Comparison of ENCODE assay signal across 1 cellular context in the genomic region with DNA sequence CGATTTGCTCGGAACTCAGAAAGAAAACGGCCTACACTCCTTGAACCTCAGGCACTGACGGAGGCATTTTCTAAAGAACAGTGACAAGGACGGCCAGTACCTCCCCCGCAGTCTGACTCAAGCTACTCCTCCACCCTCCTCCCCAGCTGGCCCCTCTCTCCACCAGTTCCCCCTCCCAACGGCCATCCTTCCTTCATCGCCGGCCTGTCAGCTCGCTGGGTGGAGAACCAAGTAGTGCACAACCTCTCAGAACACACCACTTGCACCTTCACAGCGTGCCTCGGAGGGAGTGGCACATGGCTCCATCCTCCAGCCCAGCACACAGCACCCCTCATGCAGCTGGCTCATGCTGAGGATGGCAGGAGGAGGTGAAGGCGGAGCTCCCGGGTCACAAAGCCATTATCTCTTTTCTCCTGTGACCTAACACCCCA.
A peak's percentile ranks its signal among the peaks of the same experiment; 100 is the strongest.
TF ChIP-seq lines count a peak whose summit lies in the region.

No MANE protein-coding gene starts in this region.

TF ChIP-seq in K562, 482 proteins besides CTCF, POLR2A, EP300 and RAD21 (continued from another document and continues in another):
- TF ChIP-seq, protein P1, sequence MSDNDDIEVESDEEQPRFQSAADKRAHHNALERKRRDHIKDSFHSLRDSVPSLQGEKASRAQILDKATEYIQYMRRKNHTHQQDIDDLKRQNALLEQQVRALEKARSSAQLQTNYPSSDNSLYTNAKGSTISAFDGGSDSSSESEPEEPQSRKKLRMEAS (CRISPR knock-in tag; IDR thresholded peaks at IDR 0.05) = peak; percentile 77
- TF ChIP-seq ZNF589 (CRISPR knock-in tag; IDR thresholded peaks at IDR 0.05; ENCODE audit: low read depth) (no peak), SRSF7 (optimal IDR thresholded peaks at IDR 0.05; ENCODE audit: low read depth, low read length) (no peak), CC2D1A (IDR thresholded peaks at IDR 0.05) (0 out of 2 replicates have a peak, but pooled peaks have one; percentile 26), ZNF764 (CRISPR knock-in tag; IDR thresholded peaks at IDR 0.05; ENCODE audit: low read depth) (no peak), C11orf30 (IDR thresholded peaks at IDR 0.05; ENCODE audit: low read depth) (no peak), STAT5A (IDR thresholded peaks at IDR 0.05; ENCODE audit: borderline replicate concordance, low read length) (no peak), GABPA (tag; conservative IDR thresholded peaks at IDR 0.05; ENCODE audit: low read depth) (no peak), JUN (IDR thresholded peaks at IDR 0.05; ENCODE audit: borderline replicate concordance, low read depth, low read length) (peak; percentile 76; the same call in 1 of the 2 replicates), JUN (CRISPR knock-in tag; IDR thresholded peaks at IDR 0.05; ENCODE audit: borderline replicate concordance) (no peak), SMARCA4 (IDR thresholded peaks at IDR 0.05) (peak; percentile 93), ZNF707 (CRISPR knock-in tag; conservative IDR thresholded peaks at IDR 0.05) (no peak), NR1H2 (CRISPR knock-in tag; IDR thresholded peaks at IDR 0.05) (no peak), ZFP1 (CRISPR knock-in tag; IDR thresholded peaks at IDR 0.05) (no peak), MAZ (CRISPR knock-in tag; conservative IDR thresholded peaks at IDR 0.05 in 1 of 2, IDR thresholded peaks at IDR 0.05 in 1 of 2) (peak; percentile 92 to 94), PURB (CRISPR knock-in tag; IDR thresholded peaks at IDR 0.05; ENCODE audit: low read depth) (no peak), ZNF174 (CRISPR knock-in tag; IDR thresholded peaks at IDR 0.05) (no peak), FIP1L1 (IDR thresholded peaks at IDR 0.05; ENCODE audit: low read depth, low read length, poor library complexity, severe bottlenecking) (no peak), SMARCE1 (IDR thresholded peaks at IDR 0.05) (peak; percentile 94), RNF2 (IDR thresholded peaks at IDR 0.05) (0 out of 2 replicates have a peak, but pooled peaks have one; percentile 47), PYGO2 (tag; IDR thresholded peaks at IDR 0.05) (no peak), NFE2 (IDR thresholded peaks at IDR 0.05; ENCODE audit: low read depth) (0 out of 2 replicates have a peak, but pooled peaks have one; percentile 37), ZBED1 (IDR thresholded peaks at IDR 0.05) (no peak), TCF7L2 (IDR thresholded peaks at IDR 0.05; ENCODE audit: low read depth, low read length) (no peak), ZFP30 (CRISPR knock-in tag; IDR thresholded peaks at IDR 0.05; ENCODE audit: borderline replicate concordance) (no peak)
- TF ChIP-seq, protein P2, sequence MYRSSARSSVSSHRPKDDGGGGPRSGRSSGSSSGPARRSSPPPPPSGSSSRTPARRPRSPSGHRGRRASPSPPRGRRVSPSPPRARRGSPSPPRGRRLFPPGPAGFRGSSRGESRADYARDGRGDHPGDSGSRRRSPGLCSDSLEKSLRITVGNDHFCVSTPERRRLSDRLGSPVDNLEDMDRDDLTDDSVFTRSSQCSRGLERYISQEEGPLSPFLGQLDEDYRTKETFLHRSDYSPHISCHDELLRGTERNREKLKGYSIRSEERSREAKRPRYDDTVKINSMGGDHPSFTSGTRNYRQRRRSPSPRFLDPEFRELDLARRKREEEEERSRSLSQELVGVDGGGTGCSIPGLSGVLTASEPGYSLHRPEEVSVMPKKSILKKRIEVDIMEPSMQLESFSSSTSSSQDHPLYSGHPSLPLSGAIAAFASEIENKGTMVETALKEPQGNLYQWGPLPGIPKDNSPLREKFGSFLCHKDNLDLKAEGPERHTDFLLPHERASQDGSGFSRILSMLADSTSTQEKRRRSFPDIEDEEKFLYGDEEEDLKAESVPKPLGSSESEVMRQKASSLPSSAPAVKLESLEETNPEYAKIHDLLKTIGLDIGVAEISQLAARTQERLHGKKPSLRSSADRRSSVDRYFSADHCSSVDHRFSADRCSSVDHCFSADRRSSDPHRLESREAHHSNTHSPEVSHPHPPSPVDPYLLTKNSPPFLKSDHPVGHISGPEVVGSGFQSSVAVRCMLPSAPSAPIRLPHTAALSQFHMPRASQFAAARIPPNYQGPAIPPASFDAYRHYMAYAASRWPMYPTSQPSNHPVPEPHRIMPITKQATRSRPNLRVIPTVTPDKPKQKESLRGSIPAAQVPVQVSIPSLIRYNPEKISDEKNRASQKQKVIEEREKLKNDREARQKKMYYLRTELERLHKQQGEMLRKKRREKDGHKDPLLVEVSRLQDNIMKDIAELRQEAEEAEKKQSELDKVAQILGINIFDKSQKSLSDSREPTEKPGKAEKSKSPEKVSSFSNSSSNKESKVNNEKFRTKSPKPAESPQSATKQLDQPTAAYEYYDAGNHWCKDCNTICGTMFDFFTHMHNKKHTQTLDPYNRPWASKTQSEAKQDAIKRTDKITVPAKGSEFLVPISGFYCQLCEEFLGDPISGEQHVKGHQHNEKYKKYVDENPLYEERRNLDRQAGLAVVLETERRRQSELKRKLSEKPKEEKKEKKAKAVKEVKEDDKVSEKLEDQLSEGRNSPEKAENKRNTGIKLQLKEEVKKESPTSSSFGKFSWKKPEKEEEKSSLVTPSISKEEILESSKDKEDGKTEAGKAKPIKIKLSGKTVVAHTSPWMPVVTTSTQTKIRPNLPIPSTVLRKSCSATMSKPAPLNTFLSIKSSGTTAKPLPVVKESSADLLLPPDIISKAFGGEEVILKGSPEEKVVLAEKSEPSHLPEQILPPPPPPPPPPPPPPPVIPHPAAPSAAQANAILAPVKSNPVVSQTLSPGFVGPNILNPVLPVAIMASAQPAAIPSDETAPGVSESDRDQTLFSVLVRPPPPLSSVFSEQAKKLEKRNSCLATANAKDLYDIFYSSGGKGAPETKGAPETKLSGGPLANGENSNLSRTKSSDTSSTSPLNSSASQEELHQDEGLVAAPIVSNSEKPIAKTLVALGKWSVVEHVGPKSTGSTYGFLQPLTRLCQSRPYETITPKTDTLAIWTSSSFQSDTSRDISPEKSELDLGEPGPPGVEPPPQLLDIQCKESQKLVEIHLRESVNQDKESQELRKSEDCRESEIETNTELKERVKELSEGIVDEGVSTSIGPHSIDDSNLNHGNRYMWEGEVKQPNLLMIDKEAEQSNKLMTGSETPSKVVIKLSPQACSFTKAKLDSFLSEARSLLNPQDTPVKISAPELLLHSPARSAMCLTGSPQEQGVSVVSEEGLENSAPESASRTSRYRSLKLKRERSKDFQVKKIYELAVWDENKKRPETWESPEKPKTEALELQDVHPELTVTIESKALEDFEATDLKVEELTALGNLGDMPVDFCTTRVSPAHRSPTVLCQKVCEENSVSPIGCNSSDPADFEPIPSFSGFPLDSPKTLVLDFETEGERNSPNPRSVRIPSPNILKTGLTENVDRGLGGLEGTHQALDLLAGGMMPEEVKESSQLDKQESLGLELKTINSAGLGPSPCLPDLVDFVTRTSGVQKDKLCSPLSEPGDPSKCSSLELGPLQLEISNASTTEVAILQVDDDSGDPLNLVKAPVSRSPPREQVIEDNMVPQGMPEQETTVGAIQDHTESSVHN (IDR thresholded peaks at IDR 0.05; ENCODE audit: borderline replicate concordance in 1 of 2, low read depth in 1 of 2) = peak in 1 of 2 experiments; percentile 63; a peak in 2 of 4 replicates
- TF ChIP-seq, protein P3, sequence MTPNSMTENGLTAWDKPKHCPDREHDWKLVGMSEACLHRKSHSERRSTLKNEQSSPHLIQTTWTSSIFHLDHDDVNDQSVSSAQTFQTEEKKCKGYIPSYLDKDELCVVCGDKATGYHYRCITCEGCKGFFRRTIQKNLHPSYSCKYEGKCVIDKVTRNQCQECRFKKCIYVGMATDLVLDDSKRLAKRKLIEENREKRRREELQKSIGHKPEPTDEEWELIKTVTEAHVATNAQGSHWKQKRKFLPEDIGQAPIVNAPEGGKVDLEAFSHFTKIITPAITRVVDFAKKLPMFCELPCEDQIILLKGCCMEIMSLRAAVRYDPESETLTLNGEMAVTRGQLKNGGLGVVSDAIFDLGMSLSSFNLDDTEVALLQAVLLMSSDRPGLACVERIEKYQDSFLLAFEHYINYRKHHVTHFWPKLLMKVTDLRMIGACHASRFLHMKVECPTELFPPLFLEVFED (CRISPR knock-in tag; conservative IDR thresholded peaks at IDR 0.05) = 0 out of 2 replicates have a peak, but pooled peaks have one; percentile 21
- TF ChIP-seq, protein P4, sequence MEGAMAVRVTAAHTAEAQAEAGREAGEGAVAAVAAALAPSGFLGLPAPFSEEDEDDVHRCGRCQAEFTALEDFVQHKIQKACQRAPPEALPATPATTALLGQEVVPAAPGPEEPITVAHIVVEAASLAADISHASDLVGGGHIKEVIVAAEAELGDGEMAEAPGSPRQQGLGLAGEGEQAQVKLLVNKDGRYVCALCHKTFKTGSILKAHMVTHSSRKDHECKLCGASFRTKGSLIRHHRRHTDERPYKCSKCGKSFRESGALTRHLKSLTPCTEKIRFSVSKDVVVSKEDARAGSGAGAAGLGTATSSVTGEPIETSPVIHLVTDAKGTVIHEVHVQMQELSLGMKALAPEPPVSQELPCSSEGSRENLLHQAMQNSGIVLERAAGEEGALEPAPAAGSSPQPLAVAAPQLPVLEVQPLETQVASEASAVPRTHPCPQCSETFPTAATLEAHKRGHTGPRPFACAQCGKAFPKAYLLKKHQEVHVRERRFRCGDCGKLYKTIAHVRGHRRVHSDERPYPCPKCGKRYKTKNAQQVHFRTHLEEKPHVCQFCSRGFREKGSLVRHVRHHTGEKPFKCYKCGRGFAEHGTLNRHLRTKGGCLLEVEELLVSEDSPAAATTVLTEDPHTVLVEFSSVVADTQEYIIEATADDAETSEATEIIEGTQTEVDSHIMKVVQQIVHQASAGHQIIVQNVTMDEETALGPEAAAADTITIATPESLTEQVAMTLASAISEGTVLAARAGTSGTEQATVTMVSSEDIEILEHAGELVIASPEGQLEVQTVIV (CRISPR knock-in tag; IDR thresholded peaks at IDR 0.05; ENCODE audit: borderline replicate concordance) = no peak
- TF ChIP-seq, protein P5, sequence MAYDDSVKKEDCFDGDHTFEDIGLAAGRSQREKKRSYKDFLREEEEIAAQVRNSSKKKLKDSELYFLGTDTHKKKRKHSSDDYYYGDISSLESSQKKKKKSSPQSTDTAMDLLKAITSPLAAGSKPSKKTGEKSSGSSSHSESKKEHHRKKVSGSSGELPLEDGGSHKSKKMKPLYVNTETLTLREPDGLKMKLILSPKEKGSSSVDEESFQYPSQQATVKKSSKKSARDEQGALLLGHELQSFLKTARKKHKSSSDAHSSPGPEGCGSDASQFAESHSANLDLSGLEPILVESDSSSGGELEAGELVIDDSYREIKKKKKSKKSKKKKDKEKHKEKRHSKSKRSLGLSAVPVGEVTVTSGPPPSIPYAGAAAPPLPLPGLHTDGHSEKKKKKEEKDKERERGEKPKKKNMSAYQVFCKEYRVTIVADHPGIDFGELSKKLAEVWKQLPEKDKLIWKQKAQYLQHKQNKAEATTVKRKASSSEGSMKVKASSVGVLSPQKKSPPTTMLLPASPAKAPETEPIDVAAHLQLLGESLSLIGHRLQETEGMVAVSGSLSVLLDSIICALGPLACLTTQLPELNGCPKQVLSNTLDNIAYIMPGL (CRISPR knock-in tag; IDR thresholded peaks at IDR 0.05) = no peak
- TF ChIP-seq, protein P6, sequence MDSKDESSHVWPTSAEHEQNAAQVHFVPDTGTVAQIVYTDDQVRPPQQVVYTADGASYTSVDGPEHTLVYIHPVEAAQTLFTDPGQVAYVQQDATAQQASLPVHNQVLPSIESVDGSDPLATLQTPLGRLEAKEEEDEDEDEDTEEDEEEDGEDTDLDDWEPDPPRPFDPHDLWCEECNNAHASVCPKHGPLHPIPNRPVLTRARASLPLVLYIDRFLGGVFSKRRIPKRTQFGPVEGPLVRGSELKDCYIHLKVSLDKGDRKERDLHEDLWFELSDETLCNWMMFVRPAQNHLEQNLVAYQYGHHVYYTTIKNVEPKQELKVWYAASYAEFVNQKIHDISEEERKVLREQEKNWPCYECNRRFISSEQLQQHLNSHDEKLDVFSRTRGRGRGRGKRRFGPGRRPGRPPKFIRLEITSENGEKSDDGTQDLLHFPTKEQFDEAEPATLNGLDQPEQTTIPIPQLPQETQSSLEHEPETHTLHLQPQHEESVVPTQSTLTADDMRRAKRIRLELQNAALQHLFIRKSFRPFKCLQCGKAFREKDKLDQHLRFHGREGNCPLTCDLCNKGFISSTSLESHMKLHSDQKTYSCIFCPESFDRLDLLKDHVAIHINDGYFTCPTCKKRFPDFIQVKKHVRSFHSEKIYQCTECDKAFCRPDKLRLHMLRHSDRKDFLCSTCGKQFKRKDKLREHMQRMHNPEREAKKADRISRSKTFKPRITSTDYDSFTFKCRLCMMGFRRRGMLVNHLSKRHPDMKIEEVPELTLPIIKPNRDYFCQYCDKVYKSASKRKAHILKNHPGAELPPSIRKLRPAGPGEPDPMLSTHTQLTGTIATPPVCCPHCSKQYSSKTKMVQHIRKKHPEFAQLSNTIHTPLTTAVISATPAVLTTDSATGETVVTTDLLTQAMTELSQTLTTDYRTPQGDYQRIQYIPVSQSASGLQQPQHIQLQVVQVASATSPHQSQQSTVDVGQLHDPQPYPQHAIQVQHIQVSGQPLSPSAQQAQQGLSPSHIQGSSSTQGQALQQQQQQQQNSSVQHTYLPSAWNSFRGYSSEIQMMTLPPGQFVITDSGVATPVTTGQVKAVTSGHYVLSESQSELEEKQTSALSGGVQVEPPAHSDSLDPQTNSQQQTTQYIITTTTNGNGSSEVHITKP (IDR thresholded peaks at IDR 0.05; ENCODE audit: partially characterized antibody) = peak; percentile 46
